In the genomic region with DNA sequence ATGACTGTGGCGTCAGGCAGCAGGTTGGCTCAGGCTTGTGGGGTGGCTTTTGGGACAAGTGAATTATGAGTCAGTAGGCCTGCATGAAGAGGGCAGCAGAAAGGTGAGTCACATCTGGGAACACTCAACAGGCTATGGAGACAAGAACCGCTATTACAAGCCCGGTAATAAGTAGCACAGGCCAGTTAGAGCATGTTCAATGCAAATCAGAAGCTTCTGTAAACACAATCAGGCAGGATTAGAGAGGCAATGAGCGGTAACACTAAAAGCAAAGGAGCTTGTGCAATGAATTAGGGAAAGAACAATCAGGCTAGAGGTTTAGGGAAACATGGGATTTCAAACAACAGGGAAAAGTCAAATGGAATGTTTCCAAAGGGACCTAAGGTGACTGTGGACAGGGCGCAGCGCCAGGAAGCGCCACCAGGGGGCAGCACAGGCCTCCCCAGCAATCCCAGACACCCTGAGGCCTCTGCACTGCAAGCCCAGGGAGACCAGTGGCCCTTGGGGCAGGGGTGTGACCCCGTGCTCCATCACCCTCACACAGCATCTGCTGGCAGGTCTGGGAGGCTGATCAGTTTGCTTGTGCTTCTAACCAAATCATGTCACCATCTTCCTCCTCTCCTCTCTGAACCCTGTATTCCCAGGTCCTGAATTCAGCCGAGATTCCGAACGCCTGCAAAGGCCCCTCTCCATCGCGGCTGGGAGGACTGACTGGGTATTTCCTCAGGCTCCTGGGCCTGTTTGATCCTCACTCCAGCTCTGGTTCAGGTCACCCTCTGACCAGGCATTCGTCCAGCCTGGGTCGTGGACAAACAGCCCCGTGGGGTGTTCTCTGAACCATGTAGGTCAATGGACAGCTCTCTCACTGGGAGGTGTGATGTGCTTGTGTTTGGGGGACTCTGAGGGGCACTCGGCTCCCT, we compare ENCODE assay signal across 1 cellular context.
TF ChIP-seq lines count a peak whose summit lies in the region.

No MANE protein-coding gene starts in this region.

TF ChIP-seq in HepG2, 621 proteins besides CTCF, POLR2A, EP300 and RAD21 (continued from another document):
- TF ChIP-seq ZNF496 (CRISPR knock-in tag; IDR thresholded peaks at IDR 0.05; ENCODE audit: insufficient replicate concordance) (no peak), SMC3 (IDR thresholded peaks at IDR 0.05; ENCODE audit: low read length) (peak; percentile 42; the same call in 1 of the 2 replicates), RBM22 (optimal IDR thresholded peaks at IDR 0.05; ENCODE audit: low read length) (peak; percentile 48)
